Comparison of ENCODE assay signal across 9 cellular contexts in genomic region chr10:103276941-103277712, GRCh38. TPM values are rescaled to one million over a fixed set of nuclear protein-coding genes. Genes with fewer than 3 reads are reported as not detected.
DNase-seq lines count a peak whose midpoint lies in the region; ATAC-seq and TF ChIP-seq lines count a peak whose summit lies in the region.
"Had no signal": no experiment of that assay in that cellular context is flagged by ENCODE, and none has a peak within 500 bp of the region (broad histone marks: within the 10 kb centered on the region; RNA-seq: fewer than 3 reads in every experiment).

Gene INA, plus strand, starts transcription at chr10:103277138. Its CDS starts 74 bp downstream, at chr10:103277212.

- no peaks in the 10 kb centered on the region for H3K9me3 ChIP-seq in body of pancreas

- H3K27me3 ChIP-seq in body of pancreas, result peaks cover 0 to 26% of the 10 kb centered on the region in 2 donors

- peaks cover 12% of the 10 kb centered on the region for H3K4me1 ChIP-seq in body of pancreas

- intact Hi-C loops in body of pancreas (cut with DNase I) (no loop called here), left colon (cut with DNase I, micrococcal nuclease) (no loop called here)

- in situ Hi-C loops in GM13977 (cut with MboI; ENCODE audit: low pct_unique_long_range_greater_than_20kb, low sequenced_read_pairs, unreplicated experiment), result no loop called here

- TF ChIP-seq CTCF in GM13977 (IDR thresholded peaks at IDR 0.05; ENCODE audit: extremely low read depth, insufficient read depth, missing control alignments) (peak; percentile 27), body of pancreas (IDR thresholded peaks at IDR 0.05) (no peak)

- H3K36me3 ChIP-seq in body of pancreas (replicated peaks in 1 of 2; ENCODE audit: insufficient read depth in 1 of 2, low read depth in 2 of 2), result no peaks in the 10 kb centered on the region

- TF ChIP-seq POLR2A in body of pancreas (IDR thresholded peaks at IDR 0.05), result no peak

- DNase-seq in AG08395 (ENCODE audit: low spot score) (peak; percentile 38), GM13977 (ENCODE audit: low spot score) (peak; percentile 75), NCI-H82 (lab: John Stamatoyannopoulos, UW) (peak; percentile 89), body of pancreas (peak in 3 of 4 donors; percentile 15 to 23 (median 19)), left colon (peak in 1 of 2 donors; percentile 5), globus pallidus (ENCODE audit: low spot score) (no peak), HuH-7 (ENCODE audit: low spot score) (no peak)

- ATAC-seq in body of pancreas, result peak; percentile 38
- peak; percentile 46 for ATAC-seq in left colon

- H3K27ac ChIP-seq in body of pancreas (no peak within 1 kb of the TSS), temporal lobe (ENCODE audit: low read depth, low read length) (peak within 1 kb of the TSS; percentile 27)

- WGBS in body of pancreas, 2 donors, result 1 to 5% methylated on average over 10 to 78 of the region's 101 CpGs

- no peak within 1 kb of the TSS for H3K4me3 ChIP-seq in body of pancreas

RNA-seq across cellular contexts. Expression of gene INA, which starts in this region (rescaled TPM):
- total RNA-seq in body of pancreas (1 to 10 TPM; 2.3 to 4.7 TPM), left colon (under 1 TPM; 0.18 to 0.78 TPM), temporal lobe (161 TPM)
- total RNA-seq: aorta had no signal

Comparison
In these comparisons a context has a peak if more than half of its experiments do, and no peak if none do; other contexts are left out.
1. RNA of gene INA (total RNA-seq): 161 TPM in temporal lobe (single experiment); 2.3 to 4.7 TPM in body of pancreas and 0.18 to 0.78 TPM in left colon; every median in the first group is over 10 times any median in the second.
2. Peak in ATAC-seq in left colon; RNA of the gene not detected or under 1 TPM.
3. DNase-seq: peak in AG08395 (single experiment), GM13977 (single experiment), NCI-H82 (single experiment) and body of pancreas (3 of 4); none in globus pallidus (single experiment) and HuH-7 (single experiment).